Comparison of ENCODE assay signal across 1 cellular context in genomic region chr6:85127179-85127498, GRCh38.
TF ChIP-seq lines count a peak whose summit lies in the region.

No MANE protein-coding gene starts in this region.

TF ChIP-seq in HCT116, 20 proteins besides CTCF, POLR2A, EP300 and RAD21:
- TF ChIP-seq ZNF274 (IDR thresholded peaks at IDR 0.05; ENCODE audit: low read depth, low read length) = no peak
